ENCODE assay signal across 5 cellular contexts in the genomic region with DNA sequence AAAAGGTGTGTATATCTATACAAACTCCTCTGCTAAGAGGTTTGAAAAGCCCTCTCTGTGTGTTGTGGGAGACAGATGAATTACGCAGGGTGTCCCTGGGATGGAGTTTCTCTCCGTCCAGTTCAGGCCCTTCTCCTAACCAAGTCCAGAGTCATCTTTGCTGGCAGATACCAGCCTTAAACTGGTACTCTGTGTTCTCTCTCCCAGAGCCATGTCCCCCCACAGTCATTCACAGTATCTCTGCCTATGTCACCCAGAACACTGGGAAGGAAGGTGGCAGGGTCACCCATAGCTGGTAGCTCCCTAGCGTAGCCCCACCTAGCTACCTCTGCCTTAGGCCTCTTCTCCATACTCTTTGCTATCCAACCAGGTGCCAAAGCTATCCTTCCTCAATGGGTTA. TPM values are rescaled to one million over a fixed set of nuclear protein-coding genes. Genes with fewer than 3 reads are reported as not detected.
"Had no signal": no experiment of that assay in that cellular context is flagged by ENCODE, and none has a peak within 500 bp of the region (broad histone marks: within the 10 kb centered on the region; RNA-seq: fewer than 3 reads in every experiment).

No MANE protein-coding gene starts in this region.

- ATAC-seq: HepG2, K562 had no signal

- DNase-seq: IMR-90, KBM-7, KG1 had no signal

RNA-seq across cellular contexts. Expression of a gene that starts 33.8 kb away (rescaled TPM):
- total RNA-seq: HepG2, IMR-90 had no signal
